Comparison of ENCODE assay signal across 12 cellular contexts in the genomic region with DNA sequence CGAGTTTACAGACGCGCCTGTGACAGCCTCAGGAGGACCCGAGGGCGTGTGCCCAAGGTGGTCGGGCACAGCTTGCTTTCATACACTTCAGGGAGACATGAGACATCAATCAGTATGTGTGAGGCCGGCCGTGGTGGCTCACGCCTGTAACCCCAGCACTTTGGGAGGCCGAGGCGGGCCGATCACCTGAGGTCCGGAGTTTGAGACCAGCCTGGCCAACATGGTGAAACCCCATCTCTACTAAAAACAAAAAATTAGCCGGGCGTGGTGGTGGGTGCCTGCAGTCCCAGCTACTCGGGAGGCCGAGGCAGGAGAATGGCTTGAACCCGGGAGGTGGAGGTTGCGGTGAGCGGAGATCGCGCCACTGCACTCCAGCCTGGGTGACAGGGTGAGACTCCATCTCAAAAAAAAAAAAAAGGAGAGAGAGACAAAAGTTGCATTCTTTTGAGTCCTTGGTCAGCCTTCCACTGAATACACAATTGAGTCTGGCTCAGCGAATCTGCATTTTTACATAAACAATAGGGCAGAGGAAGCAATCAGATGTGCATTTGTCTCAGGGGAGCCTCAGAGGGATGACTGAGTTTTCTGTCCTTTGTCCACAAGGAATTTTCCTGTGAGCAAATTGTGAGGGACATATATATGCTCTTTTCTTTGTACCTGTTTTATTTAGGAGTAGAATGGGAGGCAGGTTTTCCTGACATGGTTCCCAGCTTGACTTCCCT. TPM values are rescaled to one million over a fixed set of nuclear protein-coding genes. Genes with fewer than 3 reads are reported as not detected.
"Had no signal": no experiment of that assay in that cellular context is flagged by ENCODE, and none has a peak within 500 bp of the region (broad histone marks: within the 10 kb centered on the region; RNA-seq: fewer than 3 reads in every experiment).

No MANE protein-coding gene starts in this region.

RNA-seq across cellular contexts. Expression of a gene that starts 2.2 kb away (rescaled TPM):
- total RNA-seq: activated CD8-positive, alpha-beta memory T cell treated with anti-CD3 and anti-CD28 coated beads, Interleukin-2, amount 10 ng/mL, durations not matched to agents 7 days and 5 days; bronchial epithelial cell; foreskin keratinocyte; left colon; lower leg skin; natural killer cell treated with Interleukin-12 subunit alpha and Interleukin-12 subunit beta and Interleukin-15 and Interleukin-18, amount 100 ng/mL, for 72 hours; osteocyte; psoas muscle; right cardiac atrium; skeletal muscle tissue; thoracic aorta had no signal
- polyA plus RNA-seq: stomach had no signal
